ENCODE assay signal across 23 cellular contexts in the genomic region with DNA sequence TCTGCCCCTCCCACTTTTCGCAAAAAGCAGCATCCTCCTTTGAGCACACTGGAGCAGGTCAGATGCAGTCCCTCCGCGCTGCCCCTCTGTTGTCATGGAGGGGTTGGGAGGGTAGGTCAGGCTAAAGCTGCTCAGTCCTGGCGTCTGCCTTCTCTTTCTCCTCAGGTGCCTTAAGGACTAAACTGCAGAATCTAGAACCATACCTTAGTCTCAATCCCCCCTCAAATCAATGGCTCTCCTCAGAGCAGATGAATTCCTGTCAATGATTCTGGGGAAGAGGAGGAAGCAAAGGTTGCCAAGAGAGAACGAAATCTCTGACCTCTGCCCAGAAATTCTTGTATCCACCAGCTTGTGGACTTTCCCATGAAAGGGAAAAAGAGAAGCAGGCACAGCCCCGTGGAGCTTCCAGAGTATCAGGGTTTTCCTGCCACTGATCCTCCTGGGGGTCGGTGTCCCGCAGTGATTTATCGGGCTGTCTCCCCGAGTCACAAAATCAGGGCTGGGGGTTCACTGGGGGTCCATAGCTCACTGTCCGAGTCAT. TPM values are rescaled to one million over a fixed set of nuclear protein-coding genes. Genes with fewer than 3 reads are reported as not detected.
"Had no signal": no experiment of that assay in that cellular context is flagged by ENCODE, and none has a peak within 500 bp of the region (broad histone marks: within the 10 kb centered on the region; RNA-seq: fewer than 3 reads in every experiment).

No MANE protein-coding gene starts in this region.

- DNase-seq: colonic mucosa; dermis blood vessel endothelial cell; erythroblast; foreskin melanocyte; heart left ventricle; hippocampal formation; kidney glomerular epithelial cell; mammary epithelial cell; psoas muscle; retina; right lobe of liver; stimulated activated CD4-positive, alpha-beta T cell treated with anti-CD3 and anti-CD28 coated beads, Interleukin-4, amount 100 ng/mL, for 24 hours; stimulated activated naive CD4-positive, alpha-beta T cell; stomach; transverse colon had no signal

- H3K36me3 ChIP-seq: colonic mucosa, heart left ventricle, right lobe of liver, stomach, thoracic aorta, transverse colon had no signal

- ATAC-seq: heart left ventricle; natural killer cell treated with Interleukin-12 subunit alpha and Interleukin-12 subunit beta and Interleukin-15 and Interleukin-18, amount 100 ng/mL, for 72 hours; psoas muscle; right lobe of liver had no signal

- H3K27ac ChIP-seq: colonic mucosa, heart left ventricle, psoas muscle, right lobe of liver, stomach, thoracic aorta, transverse colon had no signal

- H3K27ac Mint-ChIP-seq: natural killer cell treated with Interleukin-12 subunit alpha and Interleukin-12 subunit beta and Interleukin-15 and Interleukin-18, amount 100 ng/mL, for 72 hours had no signal

- H3K36me3 Mint-ChIP-seq: natural killer cell treated with Interleukin-12 subunit alpha and Interleukin-12 subunit beta and Interleukin-15 and Interleukin-18, amount 100 ng/mL, for 72 hours had no signal

- H3K9me3 Mint-ChIP-seq: natural killer cell treated with Interleukin-12 subunit alpha and Interleukin-12 subunit beta and Interleukin-15 and Interleukin-18, amount 100 ng/mL, for 72 hours had no signal

- H3K4me3 Mint-ChIP-seq: natural killer cell treated with Interleukin-12 subunit alpha and Interleukin-12 subunit beta and Interleukin-15 and Interleukin-18, amount 100 ng/mL, for 72 hours had no signal

- H3K4me3 ChIP-seq: colonic mucosa, heart left ventricle, psoas muscle, right lobe of liver, stomach, thoracic aorta, transverse colon had no signal

- H3K9me3 ChIP-seq: colonic mucosa, heart left ventricle, psoas muscle, right lobe of liver, stomach, thoracic aorta, transverse colon had no signal

RNA-seq across cellular contexts. Expression of gene NEUROD2, which starts 7.2 kb away (rescaled TPM):
- total RNA-seq: colonic mucosa; dermis blood vessel endothelial cell; endothelial cell of umbilical vein; glomerular endothelial cell; heart left ventricle; liver; mammary epithelial cell; mucosa of gallbladder; natural killer cell treated with Interleukin-12 subunit alpha and Interleukin-12 subunit beta and Interleukin-15 and Interleukin-18, amount 100 ng/mL, for 72 hours; psoas muscle; right lobe of liver; stomach; thoracic aorta; transverse colon; ureter had no signal
- polyA plus RNA-seq: endothelial cell of umbilical vein, heart left ventricle, liver, mammary epithelial cell had no signal

RNA-seq across cellular contexts. Expression of gene PPP1R1B, which starts 26.2 kb away (rescaled TPM):
- total RNA-seq: dermis blood vessel endothelial cell; endothelial cell of umbilical vein; glomerular endothelial cell; myocyte; natural killer cell treated with Interleukin-12 subunit alpha and Interleukin-12 subunit beta and Interleukin-15 and Interleukin-18, amount 100 ng/mL, for 72 hours had no signal
- polyA plus RNA-seq: endothelial cell of umbilical vein, liver had no signal
